Comparison of ENCODE assay signal across 20 cellular contexts in the genomic region with DNA sequence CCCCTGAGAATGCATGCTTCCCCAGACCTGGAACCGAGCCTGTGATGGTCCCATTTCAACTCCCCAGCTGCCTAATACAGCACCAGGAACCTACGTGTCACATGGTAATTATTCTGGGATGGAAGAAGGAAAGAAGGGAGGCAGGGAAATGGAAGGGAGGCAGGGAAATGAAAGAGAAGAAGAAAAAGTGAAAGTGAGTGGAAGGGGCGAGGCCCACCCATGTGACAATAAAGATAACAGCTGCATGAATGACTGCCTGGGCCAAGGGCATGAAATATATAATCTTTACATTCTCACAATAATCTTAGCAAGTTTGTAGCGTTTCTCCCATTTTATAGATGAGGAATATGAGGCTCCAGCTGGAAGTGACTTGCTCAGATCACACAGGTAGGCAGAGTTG.
"Had no signal": no experiment of that assay in that cellular context is flagged by ENCODE, and none has a peak within 500 bp of the region (broad histone marks: within the 10 kb centered on the region; RNA-seq: fewer than 3 reads in every experiment).

No MANE protein-coding gene starts in this region.

- H3K4me3 Mint-ChIP-seq: activated naive CD8-positive, alpha-beta T cell; activated T-cell treated with anti-CD3 and anti-CD28 coated beads, Interleukin-2, amount 50 U/mL, for 4 hours; T-helper 1 cell treated with Interleukin-12 subunit alpha and Interleukin-12 subunit beta and Interleukin-4 antibody, amounts not matched to agents 30 μg/mL and 1 μg/mL, for 36 hours had no signal

- H3K36me3 Mint-ChIP-seq: activated naive CD8-positive, alpha-beta T cell had no signal

- H3K9me3 Mint-ChIP-seq: activated T-cell treated with anti-CD3 and anti-CD28 coated beads, Interleukin-2, amount 50 U/mL, for 4 hours; T-helper 1 cell treated with Interleukin-12 subunit alpha and Interleukin-12 subunit beta and Interleukin-4 antibody, amounts not matched to agents 30 μg/mL and 1 μg/mL, for 36 hours had no signal

- H3K27ac ChIP-seq: epithelial cell of prostate, heart right ventricle, right lobe of liver, upper lobe of left lung had no signal

- H3K9me3 ChIP-seq: heart right ventricle, right lobe of liver, upper lobe of left lung had no signal

- H3K27me3 Mint-ChIP-seq: activated naive CD8-positive, alpha-beta T cell had no signal

- H3K36me3 ChIP-seq: heart right ventricle, right lobe of liver, upper lobe of left lung had no signal

- H3K4me1 ChIP-seq: right lobe of liver, upper lobe of left lung had no signal

- H3K27ac Mint-ChIP-seq: activated naive CD8-positive, alpha-beta T cell; T-helper 1 cell treated with Interleukin-12 subunit alpha and Interleukin-12 subunit beta and Interleukin-4 antibody, amounts not matched to agents 30 μg/mL and 1 μg/mL, for 36 hours had no signal

- H3K27me3 ChIP-seq: right lobe of liver, upper lobe of left lung had no signal

- DNase-seq: activated CD4-positive, alpha-beta T cell treated with anti-CD3 and anti-CD28 coated beads, Interleukin-2, amount 50 U/mL, for 1 hour; activated CD8-positive, alpha-beta memory T cell treated with anti-CD3 and anti-CD28 coated beads for 24 hours; activated CD8-positive, alpha-beta memory T cell treated with anti-CD3 and anti-CD28 coated beads, Interleukin-2, amount 50 U/mL, for 4 hours; activated T-cell treated with anti-CD3 and anti-CD28 coated beads, Interleukin-2, amount 50 U/mL, for 4 hours; amygdala; cortex of kidney; foreskin fibroblast; heart right ventricle; islet precursor cell; left cardiac atrium; midbrain; occipital lobe; right lobe of liver; stimulated activated CD4-positive, alpha-beta T cell treated with anti-CD3 and anti-CD28 coated beads, Interleukin-4, amount 100 ng/mL, for 1 hour; stimulated activated naive CD4-positive, alpha-beta T cell; upper lobe of left lung had no signal

- H3K4me3 ChIP-seq: heart right ventricle, right lobe of liver, smooth muscle cell, upper lobe of left lung had no signal
